ENCODE assay signal across 10 cellular contexts in genomic region chr18:50192903-50193795, GRCh38. TPM values are rescaled to one million over a fixed set of nuclear protein-coding genes. Genes with fewer than 3 reads are reported as not detected.
DNase-seq lines count a peak whose midpoint lies in the region; ATAC-seq and TF ChIP-seq lines count a peak whose summit lies in the region.
"Had no signal": no experiment of that assay in that cellular context is flagged by ENCODE, and none has a peak within 500 bp of the region (broad histone marks: within the 10 kb centered on the region; RNA-seq: fewer than 3 reads in every experiment).

No MANE protein-coding gene starts in this region.

- H3K27me3 Mint-ChIP-seq in neural progenitor cell (ENCODE audit: insufficient read depth, low read depth) = peaks cover 48% of the 10 kb centered on the region
- H3K27me3 Mint-ChIP-seq in activated CD8-positive, alpha-beta T cell treated with anti-CD3 and anti-CD28 coated beads for 36 hours = peaks cover 64% of the 10 kb centered on the region

- H3K36me3 ChIP-seq in esophagus (ENCODE audit: control insufficient read depth in 2 of 2, insufficient read depth in 2 of 2, low read length in 1 of 2) (no peaks in the 10 kb centered on the region), neural progenitor cell (no peaks in the 10 kb centered on the region)

- peak; percentile 20 for DNase-seq in COLO668 (lab: John Stamatoyannopoulos, UW; ENCODE audit: unreplicated experiment)
- DNase-seq in LNCaP clone FGC (ENCODE audit: low read depth) = no peak
- DNase-seq in neural progenitor cell (ENCODE audit: low spot score) = peak; percentile 34
- DNase-seq in stimulated activated CD4-positive, alpha-beta T cell treated with anti-CD3 and anti-CD28 coated beads, Interleukin-4, amount 100 ng/mL, for 1 hour = no peak
- DNase-seq in NCI-H524 treated with DMSO at 0.1 percent for 48 hours (lab: John Stamatoyannopoulos, UW) = no peak
- no peak for DNase-seq in activated CD8-positive, alpha-beta T cell treated with anti-CD3 and anti-CD28 coated beads for 36 hours
- no peak for DNase-seq in activated gamma-delta T cell treated with Interleukin-2 at 50 U/mL for 16 hours
- DNase-seq: activated CD4-positive, alpha-beta T cell treated with anti-CD3 and anti-CD28 coated beads, Interleukin-2, amount 50 U/mL, for 4 hours had no signal

- CTCF ChIA-PET in activated CD8-positive, alpha-beta T cell treated with anti-CD3 and anti-CD28 coated beads for 36 hours (lab: Charles Lee) = interaction anchor here (1.2 kb wide), 1 partner anchor 11 kb away, joined by 3 read pairs; no protein-coding TSS in a partner anchor

- ATAC-seq in activated CD8-positive, alpha-beta T cell treated with anti-CD3 and anti-CD28 coated beads for 36 hours = no peak

- H3K4me3 ChIP-seq in LNCaP clone FGC (ENCODE audit: low read depth, low read length) (peak overlapping the region; percentile 55), esophagus (ENCODE audit: low read depth in 1 of 2, low read length in 2 of 2) (peak overlapping the region; percentile 67 to 75), neural progenitor cell (peak overlapping the region; percentile 80)

- H3K27ac Mint-ChIP-seq in neural progenitor cell = no peak overlapping the region
- H3K27ac Mint-ChIP-seq in activated CD8-positive, alpha-beta T cell treated with anti-CD3 and anti-CD28 coated beads for 36 hours = no peak overlapping the region

- H3K79me2 ChIP-seq in neural progenitor cell (ENCODE audit: low read depth) = no peaks in the 10 kb centered on the region

- peak overlapping the region; percentile 98 for H3K4me2 ChIP-seq in neural progenitor cell

- POLR2A ChIA-PET in activated CD8-positive, alpha-beta T cell treated with anti-CD3 and anti-CD28 coated beads for 36 hours (lab: Charles Lee) = no interaction called here

- H2AFZ ChIP-seq in neural progenitor cell (replicated peaks) = no peak overlapping the region

- H3K4me1 Mint-ChIP-seq in neural progenitor cell = peaks cover 9% of the 10 kb centered on the region
- peaks cover 14% of the 10 kb centered on the region for H3K4me1 Mint-ChIP-seq in activated CD8-positive, alpha-beta T cell treated with anti-CD3 and anti-CD28 coated beads for 36 hours (ENCODE audit: low read depth)

- WGBS in esophagus, 2 donors = 5 to 7% methylated on average over 30 to 31 of the region's 31 CpGs

- H3K4me3 Mint-ChIP-seq in neural progenitor cell = peak overlapping the region; percentile 79
- H3K4me3 Mint-ChIP-seq in activated CD8-positive, alpha-beta T cell treated with anti-CD3 and anti-CD28 coated beads for 36 hours = no peak overlapping the region

- H3K27ac ChIP-seq in esophagus (ENCODE audit: low read depth in 2 of 2, low read length in 1 of 2) = peak overlapping the region; percentile 53 to 83
- no peak overlapping the region for H3K27ac ChIP-seq in neural progenitor cell

- no peak overlapping the region for H3K9ac ChIP-seq in neural progenitor cell

- H3K36me3 Mint-ChIP-seq in neural progenitor cell = no peaks in the 10 kb centered on the region
- no peaks in the 10 kb centered on the region for H3K36me3 Mint-ChIP-seq in activated CD8-positive, alpha-beta T cell treated with anti-CD3 and anti-CD28 coated beads for 36 hours (ENCODE audit: low read depth)

- peaks cover 2% of the 10 kb centered on the region for H3K9me3 Mint-ChIP-seq in neural progenitor cell
- H3K9me3 Mint-ChIP-seq in activated CD8-positive, alpha-beta T cell treated with anti-CD3 and anti-CD28 coated beads for 36 hours = no peaks in the 10 kb centered on the region

- no peaks in the 10 kb centered on the region for H3F3A ChIP-seq in neural progenitor cell (ENCODE audit: low read depth)

- intact Hi-C loops in activated CD8-positive, alpha-beta T cell treated with anti-CD3 and anti-CD28 coated beads for 36 hours (cut with micrococcal nuclease) = no loop called here

- H3K4me1 ChIP-seq in esophagus (ENCODE audit: control insufficient read depth in 2 of 2, insufficient read depth in 2 of 2, low read length in 1 of 2) = peaks cover 3 to 7% of the 10 kb centered on the region in 2 donors
- peaks cover 14% of the 10 kb centered on the region for H3K4me1 ChIP-seq in neural progenitor cell

- peaks cover 23% of the 10 kb centered on the region for H4K20me1 ChIP-seq in neural progenitor cell (ENCODE audit: low read depth)

- H3K9me3 ChIP-seq in esophagus (ENCODE audit: control insufficient read depth in 2 of 2, insufficient read depth in 1 of 2, low read depth in 1 of 2, low read length in 1 of 2) (no peaks in the 10 kb centered on the region), neural progenitor cell (ENCODE audit: low read depth) (no peaks in the 10 kb centered on the region)

- peaks cover 0 to 11% of the 10 kb centered on the region in 2 donors for H3K27me3 ChIP-seq in esophagus (ENCODE audit: control insufficient read depth in 1 of 2, insufficient read depth in 2 of 2, low read length in 2 of 2)
- peaks cover 93% of the 10 kb centered on the region for H3K27me3 ChIP-seq in neural progenitor cell

- TF ChIP-seq CTCF in LNCaP clone FGC (IDR thresholded peaks at IDR 0.05; ENCODE audit: control insufficient read depth, extremely low read depth, insufficient read depth) = no peak
- no peak for TF ChIP-seq CTCF in neural progenitor cell (IDR thresholded peaks at IDR 0.05)
- no peak for TF ChIP-seq CTCF in activated CD8-positive, alpha-beta T cell treated with anti-CD3 and anti-CD28 coated beads for 36 hours (IDR thresholded peaks at IDR 0.05)

RNA-seq across cellular contexts. Expression of gene MYO5B, which starts 1.8 kb away (rescaled TPM):
- 10 to 100 TPM; 35.3 to 38.5 TPM for polyA plus RNA-seq in esophagus
- 5.0 and 6.7 TPM in 2 replicates for total RNA-seq in neural progenitor cell (ENCODE audit: low replicate concordance)
- under 1 TPM in 1 of 2 experiments, not detected in 1; 0.09 TPM for total RNA-seq in activated CD8-positive, alpha-beta T cell treated with anti-CD3 and anti-CD28 coated beads for 36 hours
- total RNA-seq: OCI-LY7 had no signal

Comparison
In these comparisons a context has a peak if more than half of its experiments do, and no peak if none do; other contexts are left out.
1. DNase-seq: peak in COLO668 (single experiment) and neural progenitor cell (single experiment); none in LNCaP clone FGC (single experiment), stimulated activated CD4-positive, alpha-beta T cell treated with anti-CD3 and anti-CD28 coated beads, Interleukin-4, amount 100 ng/mL, for 1 hour (single experiment), NCI-H524 treated with DMSO at 0.1 percent for 48 hours (single experiment), activated CD8-positive, alpha-beta T cell treated with anti-CD3 and anti-CD28 coated beads for 36 hours (single experiment) and activated gamma-delta T cell treated with Interleukin-2 at 50 U/mL for 16 hours (single experiment).
2. Peak in every context shown above with its lines, with median percentiles within 50 percentile points of each other: H3K4me3 ChIP-seq.